Comparison of ENCODE assay signal across 1 cellular context in genomic region chr10:78972947-78973900, GRCh38.
TF ChIP-seq lines count a peak whose summit lies in the region.

No MANE protein-coding gene starts in this region.

TF ChIP-seq in HEK293, 187 proteins besides CTCF, POLR2A, EP300 and RAD21 (continued from another document):
- TF ChIP-seq, protein P1, sequence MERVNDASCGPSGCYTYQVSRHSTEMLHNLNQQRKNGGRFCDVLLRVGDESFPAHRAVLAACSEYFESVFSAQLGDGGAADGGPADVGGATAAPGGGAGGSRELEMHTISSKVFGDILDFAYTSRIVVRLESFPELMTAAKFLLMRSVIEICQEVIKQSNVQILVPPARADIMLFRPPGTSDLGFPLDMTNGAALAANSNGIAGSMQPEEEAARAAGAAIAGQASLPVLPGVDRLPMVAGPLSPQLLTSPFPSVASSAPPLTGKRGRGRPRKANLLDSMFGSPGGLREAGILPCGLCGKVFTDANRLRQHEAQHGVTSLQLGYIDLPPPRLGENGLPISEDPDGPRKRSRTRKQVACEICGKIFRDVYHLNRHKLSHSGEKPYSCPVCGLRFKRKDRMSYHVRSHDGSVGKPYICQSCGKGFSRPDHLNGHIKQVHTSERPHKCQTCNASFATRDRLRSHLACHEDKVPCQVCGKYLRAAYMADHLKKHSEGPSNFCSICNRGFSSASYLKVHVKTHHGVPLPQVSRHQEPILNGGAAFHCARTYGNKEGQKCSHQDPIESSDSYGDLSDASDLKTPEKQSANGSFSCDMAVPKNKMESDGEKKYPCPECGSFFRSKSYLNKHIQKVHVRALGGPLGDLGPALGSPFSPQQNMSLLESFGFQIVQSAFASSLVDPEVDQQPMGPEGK (tag by site-specific recombination; IDR thresholded peaks at IDR 0.05), result peak; percentile 19
- TF ChIP-seq ZBTB48 (tag by site-specific recombination; IDR thresholded peaks at IDR 0.05) (peak; percentile 44; the same call in 1 of the 2 replicates), WT1 (tag by site-specific recombination; IDR thresholded peaks at IDR 0.05) (no peak; the same call in 1 of the 2 replicates), ZNF561 (tag by site-specific recombination; IDR thresholded peaks at IDR 0.05; ENCODE audit: borderline replicate concordance) (peak; percentile 92), ZBTB20 (tag by site-specific recombination; IDR thresholded peaks at IDR 0.05) (peak; percentile 54; the same call in 1 of the 2 replicates), ZFP69B (tag by site-specific recombination; IDR thresholded peaks at IDR 0.05) (peak; percentile 38; the same call in 1 of the 2 replicates), ZNF341 (tag by site-specific recombination; IDR thresholded peaks at IDR 0.05; ENCODE audit: low read depth) (peak; percentile 65), KLF17 (tag by site-specific recombination; IDR thresholded peaks at IDR 0.05) (peak; percentile 57; the same call in 1 of the 2 replicates), SCRT2 (tag by site-specific recombination; IDR thresholded peaks at IDR 0.05) (no peak), ZEB2 (tag by site-specific recombination; IDR thresholded peaks at IDR 0.05) (0 out of 2 replicates have a peak, but pooled peaks have one; percentile 71), ZSCAN30 (tag by site-specific recombination; IDR thresholded peaks at IDR 0.05) (peak; percentile 87), YY1 (tag by site-specific recombination; IDR thresholded peaks at IDR 0.05) (0 out of 2 replicates have a peak, but pooled peaks have one; percentile 50), BCL11A (tag by site-specific recombination; IDR thresholded peaks at IDR 0.05; ENCODE audit: low read depth) (0 out of 2 replicates have a peak, but pooled peaks have one; percentile 12), EGR2 (tag by site-specific recombination; IDR thresholded peaks at IDR 0.05; ENCODE audit: low read depth) (peak; percentile 84)
- TF ChIP-seq, protein P2, sequence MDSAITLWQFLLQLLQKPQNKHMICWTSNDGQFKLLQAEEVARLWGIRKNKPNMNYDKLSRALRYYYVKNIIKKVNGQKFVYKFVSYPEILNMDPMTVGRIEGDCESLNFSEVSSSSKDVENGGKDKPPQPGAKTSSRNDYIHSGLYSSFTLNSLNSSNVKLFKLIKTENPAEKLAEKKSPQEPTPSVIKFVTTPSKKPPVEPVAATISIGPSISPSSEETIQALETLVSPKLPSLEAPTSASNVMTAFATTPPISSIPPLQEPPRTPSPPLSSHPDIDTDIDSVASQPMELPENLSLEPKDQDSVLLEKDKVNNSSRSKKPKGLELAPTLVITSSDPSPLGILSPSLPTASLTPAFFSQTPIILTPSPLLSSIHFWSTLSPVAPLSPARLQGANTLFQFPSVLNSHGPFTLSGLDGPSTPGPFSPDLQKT (IDR thresholded peaks at IDR 0.05; ENCODE audit: borderline replicate concordance, low read depth, low read length), result no peak
